ENCODE assay signal across 8 cellular contexts in genomic region chr6:19837511-19838441, GRCh38. TPM values are rescaled to one million over a fixed set of nuclear protein-coding genes. Genes with fewer than 3 reads are reported as not detected.
DNase-seq lines count a peak whose midpoint lies in the region; ATAC-seq and TF ChIP-seq lines count a peak whose summit lies in the region.

No MANE protein-coding gene starts in this region.

- peaks cover 3% of the 10 kb centered on the region; the same call in 1 of the 2 replicates for H3K36me3 ChIP-seq in DOHH2 (ENCODE audit: control insufficient read depth, low read length)
- no peaks in the 10 kb centered on the region for H3K36me3 ChIP-seq in effector memory CD4-positive, alpha-beta T cell (ENCODE audit: control insufficient read depth, insufficient read depth, low read length)

- H3F3A ChIP-seq in DOHH2 (ENCODE audit: control insufficient read depth, insufficient read depth) = peaks cover 28% of the 10 kb centered on the region

- no peaks in the 10 kb centered on the region for H3K79me2 ChIP-seq in DOHH2 (ENCODE audit: control insufficient read depth, low read length)

- TF ChIP-seq CTCF in DOHH2 (IDR thresholded peaks at IDR 0.05; ENCODE audit: low read depth, low read length, poor library complexity, severe bottlenecking) = no peak
- TF ChIP-seq CTCF in fibroblast of mammary gland (conservative IDR thresholded peaks at IDR 0.05; ENCODE audit: control insufficient read depth, insufficient read depth, low read depth, low read length) = no peak
- no peak for TF ChIP-seq CTCF in neural crest cell (conservative IDR thresholded peaks at IDR 0.05)

- H3K4me3 Mint-ChIP-seq in neural crest cell = peak overlapping the region; percentile 98

- peaks cover 14% of the 10 kb centered on the region for H3K36me3 Mint-ChIP-seq in neural crest cell (ENCODE audit: low read depth)

- intact Hi-C loops in posterior vena cava (cut with DNase I) = no loop called here

- peaks cover 58% of the 10 kb centered on the region for H3K4me1 ChIP-seq in DOHH2 (ENCODE audit: control insufficient read depth, low read length)
- H3K4me1 ChIP-seq in effector memory CD4-positive, alpha-beta T cell (ENCODE audit: control insufficient read depth, insufficient read depth, low read length, poor library complexity, severe bottlenecking) = no peaks in the 10 kb centered on the region

- peak; percentile 48 to 78 for DNase-seq in NCI-H526 (lab: John Stamatoyannopoulos, UW)
- DNase-seq in fibroblast of mammary gland (ENCODE audit: low read depth) = no peak
- DNase-seq in neural crest cell (ENCODE audit: low read depth, low spot score) = peak; percentile 36
- DNase-seq in posterior vena cava (ENCODE audit: low spot score) = no peak
- DNase-seq in effector memory CD4-positive, alpha-beta T cell = no peak

- no peaks in the 10 kb centered on the region for H4K20me1 ChIP-seq in DOHH2 (ENCODE audit: control insufficient read depth, insufficient read depth, low read depth, low read length)

- no peak for ATAC-seq in GM18520 (IDR thresholded peaks at IDR 0.05; ENCODE audit: unreplicated experiment)
- no peak for ATAC-seq in HG03565 (IDR thresholded peaks at IDR 0.05; ENCODE audit: unreplicated experiment)

- H3K4me3 ChIP-seq in DOHH2 (ENCODE audit: low read length) (peak overlapping the region; percentile 85), fibroblast of mammary gland (ENCODE audit: control insufficient read depth, low read depth, low read length) (peak overlapping the region; percentile 45)
- no peak overlapping the region for H3K4me3 ChIP-seq in effector memory CD4-positive, alpha-beta T cell (ENCODE audit: insufficient read depth, low read depth, low read length, poor library complexity, severe bottlenecking)

- peaks cover 3% of the 10 kb centered on the region for H3K27me3 Mint-ChIP-seq in neural crest cell (ENCODE audit: low read depth)

- H3K27me3 ChIP-seq in DOHH2 (ENCODE audit: control insufficient read depth, low read length) = no peaks in the 10 kb centered on the region
- H3K27me3 ChIP-seq in effector memory CD4-positive, alpha-beta T cell (replicated peaks; ENCODE audit: control insufficient read depth, insufficient read depth, low read length, poor library complexity, severe bottlenecking) = no peaks in the 10 kb centered on the region

- peaks cover 52% of the 10 kb centered on the region for H3K4me1 Mint-ChIP-seq in neural crest cell

- no peaks in the 10 kb centered on the region for H3K9me3 ChIP-seq in DOHH2 (ENCODE audit: control insufficient read depth, insufficient read depth, low read length)
- no peaks in the 10 kb centered on the region for H3K9me3 ChIP-seq in effector memory CD4-positive, alpha-beta T cell (ENCODE audit: control insufficient read depth, low read length)

- peak overlapping the region; percentile 99 for H3K27ac ChIP-seq in DOHH2 (ENCODE audit: low read depth, low read length)
- H3K27ac ChIP-seq in effector memory CD4-positive, alpha-beta T cell (ENCODE audit: insufficient read depth, low read length, poor library complexity, severe bottlenecking) = no peak overlapping the region

- H3K4me2 ChIP-seq in DOHH2 (ENCODE audit: low read length) = peak overlapping the region; percentile 99

- H3K9me3 Mint-ChIP-seq in neural crest cell = no peaks in the 10 kb centered on the region

- no peaks in the 10 kb centered on the region for H3K9me2 ChIP-seq in DOHH2 (replicated peaks; ENCODE audit: control insufficient read depth, low read length)

- H3K27ac Mint-ChIP-seq in neural crest cell (ENCODE audit: unreplicated experiment) = peak overlapping the region; percentile 64

RNA-seq across cellular contexts. Expression of gene ID4, which starts 0.6 kb away (rescaled TPM):
- total RNA-seq in neural crest cell (104 and 106 TPM in 2 replicates), posterior vena cava (10 to 100 TPM; 74.9 to 97.0 TPM)

Comparison
In these comparisons a context has a peak if more than half of its experiments do, and no peak if none do; other contexts are left out.
1. DNase-seq: peak in NCI-H526 (2 of 2) and neural crest cell (single experiment); none in fibroblast of mammary gland (single experiment), posterior vena cava (single experiment) and effector memory CD4-positive, alpha-beta T cell (0 of 3).